Comparison of ENCODE assay signal across 11 cellular contexts in genomic region chr1:169925505-169926482, GRCh38. TPM values are rescaled to one million over a fixed set of nuclear protein-coding genes. Genes with fewer than 3 reads are reported as not detected.
DNase-seq lines count a peak whose midpoint lies in the region; ATAC-seq and TF ChIP-seq lines count a peak whose summit lies in the region.
"Had no signal": no experiment of that assay in that cellular context is flagged by ENCODE, and none has a peak within 500 bp of the region (broad histone marks: within the 10 kb centered on the region; RNA-seq: fewer than 3 reads in every experiment).

No MANE protein-coding gene starts in this region.

- H3K9me3 ChIP-seq in breast epithelium (no peaks in the 10 kb centered on the region), SK-N-SH (no peaks in the 10 kb centered on the region), smooth muscle cell (replicated peaks; ENCODE audit: low read depth) (no peaks in the 10 kb centered on the region), aorta (ENCODE audit: control insufficient read depth, low read length) (no peaks in the 10 kb centered on the region), A673 (ENCODE audit: low read depth, low read length, poor library complexity, severe bottlenecking) (no peaks in the 10 kb centered on the region)

- peak; percentile 84 for ATAC-seq in HG02884 (IDR thresholded peaks at IDR 0.05; ENCODE audit: unreplicated experiment)
- ATAC-seq in aorta (ENCODE audit: low FRiP score), result no peak

- H3K36me3 Mint-ChIP-seq in MCF 10A (ENCODE audit: insufficient read depth, unreplicated experiment), result peaks cover 9% of the 10 kb centered on the region

- peak overlapping the region; percentile 8 to 20 for H3K27ac ChIP-seq in breast epithelium
- peak overlapping the region; percentile 41 to 88; a peak in 2 of 4 replicates for H3K27ac ChIP-seq in SK-N-SH (ENCODE audit: low read depth in 2 of 2, low read length in 1 of 2)
- H3K27ac ChIP-seq in smooth muscle cell (ENCODE audit: low read depth), result peak overlapping the region; percentile 47
- H3K27ac ChIP-seq in aorta (ENCODE audit: low read depth in 1 of 2, low read length in 2 of 2), result no peak overlapping the region
- no peak overlapping the region for H3K27ac ChIP-seq in A673 (ENCODE audit: low read depth, low read length, poor library complexity, severe bottlenecking)
- no peak overlapping the region for H3K27ac ChIP-seq in coronary artery

- H3K9ac ChIP-seq in SK-N-SH (no peak overlapping the region), smooth muscle cell (ENCODE audit: low read depth) (no peak overlapping the region)

- H3K36me3 ChIP-seq in breast epithelium, result no peaks in the 10 kb centered on the region
- H3K36me3 ChIP-seq in SK-N-SH (replicated peaks in 1 of 2; ENCODE audit: control insufficient read depth in 1 of 2, insufficient read depth in 2 of 2, low read length in 1 of 2), result peaks cover 4 to 6% of the 10 kb centered on the region in 2 experiments
- no peaks in the 10 kb centered on the region for H3K36me3 ChIP-seq in smooth muscle cell (ENCODE audit: low read depth)
- no peaks in the 10 kb centered on the region for H3K36me3 ChIP-seq in aorta (ENCODE audit: control insufficient read depth in 1 of 2, insufficient read depth in 2 of 2, low read length in 1 of 2)
- H3K36me3 ChIP-seq in A673 (ENCODE audit: insufficient read depth, low read length, poor library complexity, severe bottlenecking), result no peaks in the 10 kb centered on the region

- H3F3A ChIP-seq in SK-N-SH (replicated peaks; ENCODE audit: insufficient read depth) (peaks cover 7% of the 10 kb centered on the region), smooth muscle cell (ENCODE audit: low read depth) (no peaks in the 10 kb centered on the region)

- peak in 1 of 2 experiments; percentile 33; a peak in 1 of 4 replicates for TF ChIP-seq EP300 in SK-N-SH (IDR thresholded peaks at IDR 0.05; ENCODE audit: borderline replicate concordance in 1 of 2, low read depth in 1 of 2, low read length in 1 of 2)

- 67% methylated on average over 3 of the region's 3 CpGs for WGBS in SK-N-SH (ENCODE audit: low lambda C conversion rate)
- WGBS in smooth muscle cell (ENCODE audit: low lambda C conversion rate), result 55% methylated on average over 3 of the region's 3 CpGs
- 82 to 85% methylated on average over 3 of the region's 3 CpGs for WGBS in aorta, 2 donors

- H3K9me3 Mint-ChIP-seq in MCF 10A (ENCODE audit: unreplicated experiment), result no peaks in the 10 kb centered on the region
- H3K9me3 Mint-ChIP-seq: activated B cell treated with CpG ODN at 0.5 μM for 24 hours, brain had no signal

- intact Hi-C loops in breast epithelium (cut with DNase I; ENCODE audit: low total_unique reads), result no loop called here
- intact Hi-C loops in MCF 10A (cut with micrococcal nuclease), result no loop called here
- intact Hi-C loops in aorta (cut with DNase I), result loop anchor here in 1 of 2 donors (5.0 to 10.0 kb wide), 2 partner anchors 737 to 839 kb away; partner anchors contain the start of gene PRRX1
- intact Hi-C loops in A673 (cut with micrococcal nuclease; ENCODE audit: unreplicated experiment), result loop anchor here (5.0 to 10.0 kb wide), 3 partner anchors 509 to 842 kb away; no protein-coding TSS in a partner anchor

- no peaks in the 10 kb centered on the region for H3K4me1 Mint-ChIP-seq in MCF 10A (ENCODE audit: insufficient read depth, unreplicated experiment)
- H3K4me1 Mint-ChIP-seq: activated B cell treated with CpG ODN at 0.5 μM for 24 hours, brain had no signal

- H3K4me2 ChIP-seq in SK-N-SH, result peak overlapping the region; percentile 16; the same call in 1 of the 2 replicates
- H3K4me2 ChIP-seq in smooth muscle cell, result peak overlapping the region; percentile 12

- no peaks in the 10 kb centered on the region for H3K27me3 ChIP-seq in breast epithelium
- H3K27me3 ChIP-seq in SK-N-SH (ENCODE audit: insufficient read depth), result no peaks in the 10 kb centered on the region
- no peaks in the 10 kb centered on the region for H3K27me3 ChIP-seq in smooth muscle cell (ENCODE audit: low read depth)
- H3K27me3 ChIP-seq in aorta (ENCODE audit: control insufficient read depth in 1 of 2, insufficient read depth in 2 of 2, low read length in 1 of 2), result no peaks in the 10 kb centered on the region
- no peaks in the 10 kb centered on the region for H3K27me3 ChIP-seq in A673 (replicated peaks; ENCODE audit: insufficient read depth, low read depth, low read length, poor library complexity)

- CTCF ChIA-PET in MCF 10A (lab: Yijun Ruan, JAX) (interaction anchor here (1.3 to 1.5 kb wide), 2 partner anchors 11 to 840 kb away, joined by 3 to 4 read pairs; no protein-coding TSS in a partner anchor), SK-N-SH (lab: Yijun Ruan, JAX) (no interaction called here), A673 (lab: Charles Lee) (no interaction called here)

- H2AFZ ChIP-seq in SK-N-SH (ENCODE audit: low read depth), result no peak overlapping the region
- no peak overlapping the region for H2AFZ ChIP-seq in smooth muscle cell (ENCODE audit: low read depth)

- H3K4me3 Mint-ChIP-seq in MCF 10A (ENCODE audit: unreplicated experiment), result no peak overlapping the region
- H3K4me3 Mint-ChIP-seq: activated B cell treated with CpG ODN at 0.5 μM for 24 hours, brain had no signal

- TF ChIP-seq RAD21 in SK-N-SH (IDR thresholded peaks at IDR 0.05; ENCODE audit: low read length), result no peak

- no peak overlapping the region for H3K27ac Mint-ChIP-seq in MCF 10A (ENCODE audit: low read depth, unreplicated experiment)
- H3K27ac Mint-ChIP-seq: activated B cell treated with CpG ODN at 0.5 μM for 24 hours, brain had no signal

- H3K4me1 ChIP-seq in breast epithelium (no peaks in the 10 kb centered on the region), SK-N-SH (ENCODE audit: control insufficient read depth in 1 of 2, insufficient read depth in 2 of 2, low read depth in 1 of 2, low read length in 1 of 2) (peaks cover 0 to 12% of the 10 kb centered on the region in 2 experiments; a peak in 2 of 4 replicates), smooth muscle cell (ENCODE audit: low read depth) (no peaks in the 10 kb centered on the region), aorta (ENCODE audit: control insufficient read depth in 1 of 2, insufficient read depth in 2 of 2, low read length in 2 of 2) (no peaks in the 10 kb centered on the region), A673 (ENCODE audit: insufficient read depth, low read length, poor library complexity, severe bottlenecking) (no peaks in the 10 kb centered on the region)

- H3K79me2 ChIP-seq in SK-N-SH (ENCODE audit: insufficient read depth) (no peaks in the 10 kb centered on the region), smooth muscle cell (ENCODE audit: low read depth) (no peaks in the 10 kb centered on the region)

- H4K20me1 ChIP-seq in SK-N-SH (ENCODE audit: insufficient read depth) (no peaks in the 10 kb centered on the region), smooth muscle cell (ENCODE audit: low read depth) (no peaks in the 10 kb centered on the region)

- BruUV-seq in MCF 10A (replicated peaks; lab: Mats Ljungman, UMichigan), result no TSS peak
- no TSS peak for BruUV-seq in A673 (replicated peaks; lab: Mats Ljungman, UMichigan)

- POLR2A ChIA-PET in MCF 10A (lab: Yijun Ruan, JAX) (no interaction called here), SK-N-SH (lab: Yijun Ruan, JAX) (no interaction called here), A673 (lab: Charles Lee; ENCODE audit: low non-redundant PET) (no interaction called here)

- H3K9me2 ChIP-seq in SK-N-SH, result no peaks in the 10 kb centered on the region

- no peak for TF ChIP-seq POLR2A in breast epithelium (IDR thresholded peaks at IDR 0.05)

- TF ChIP-seq CTCF in breast epithelium (IDR thresholded peaks at IDR 0.05), result no peak
- no peak for TF ChIP-seq CTCF in MCF 10A (IDR thresholded peaks at IDR 0.05; ENCODE audit: unreplicated experiment)
- no peak for TF ChIP-seq CTCF in SK-N-SH (IDR thresholded peaks at IDR 0.05)
- no peak for TF ChIP-seq CTCF in smooth muscle cell (IDR thresholded peaks at IDR 0.05; ENCODE audit: borderline replicate concordance, insufficient read depth, poor library complexity, severe bottlenecking)
- no peak for TF ChIP-seq CTCF in A673 (conservative IDR thresholded peaks at IDR 0.05; ENCODE audit: low read depth, low read length)
- TF ChIP-seq CTCF in coronary artery (IDR thresholded peaks at IDR 0.05), result no peak

- H3K4me3 ChIP-seq in breast epithelium, result no peak overlapping the region
- H3K4me3 ChIP-seq in SK-N-SH (ENCODE audit: low read depth in 2 of 2, low read length in 1 of 2), result no peak overlapping the region
- H3K4me3 ChIP-seq in smooth muscle cell, result no peak overlapping the region
- H3K4me3 ChIP-seq in aorta (ENCODE audit: low read length in 2 of 2), result no peak overlapping the region
- H3K4me3 ChIP-seq in A673 (ENCODE audit: low read depth, low read length, poor library complexity, severe bottlenecking), result no peak overlapping the region
- H3K4me3 ChIP-seq in coronary artery, result no peak overlapping the region

- no peak for DNase-seq in breast epithelium (ENCODE audit: low spot score in 2 of 2)
- DNase-seq in MCF 10A (ENCODE audit: unreplicated experiment), result no peak
- DNase-seq in SK-N-SH, result no peak
- no peak for DNase-seq in smooth muscle cell (lab: John Stamatoyannopoulos, UW; ENCODE audit: unreplicated experiment)
- DNase-seq in aorta, result no peak
- DNase-seq in A673 (ENCODE audit: low spot score), result no peak
- no peak for DNase-seq in coronary artery (ENCODE audit: low spot score)
- DNase-seq: activated B cell treated with CpG ODN at 0.5 μM for 24 hours, posterior cingulate gyrus had no signal

- H3K27me3 Mint-ChIP-seq in MCF 10A (ENCODE audit: insufficient read depth, unreplicated experiment), result no peaks in the 10 kb centered on the region
- H3K27me3 Mint-ChIP-seq: activated B cell treated with CpG ODN at 0.5 μM for 24 hours, brain had no signal

TF ChIP-seq in SK-N-SH, 30 proteins besides CTCF, POLR2A, EP300 and RAD21 (continues in another document):
- TF ChIP-seq YY1 (IDR thresholded peaks at IDR 0.05; ENCODE audit: low read depth) (no peak), TCF12 (IDR thresholded peaks at IDR 0.05) (peak; percentile 76), MEF2A (IDR thresholded peaks at IDR 0.05; ENCODE audit: borderline replicate concordance, low read depth) (no peak)

RNA-seq across cellular contexts. Expression of gene SCYL3, which starts 32.1 kb away (rescaled TPM):
- total RNA-seq in breast epithelium, result 10 to 100 TPM in 2 of 3 donors, 1 to 10 TPM in 1; 9.1 to 33.7 (median 17.4) TPM
- total RNA-seq in MCF 10A (2022), result 7.4 and 9.3 TPM in 2 replicates
- 5.9 and 7.7 TPM in 2 replicates for polyA plus RNA-seq in SK-N-SH (2012; rRNA removed)
- 5.7 and 6.1 TPM in 2 replicates for polyA plus RNA-seq in SK-N-SH (2012; cell fraction: cytosol; rRNA removed)
- 11.6 and 15.3 TPM in 2 replicates for polyA plus RNA-seq in SK-N-SH (2012; cell fraction: nucleus; rRNA removed)
- total RNA-seq in smooth muscle cell, result 9.1 and 10.3 TPM in 2 replicates
- polyA plus RNA-seq in smooth muscle cell, result 3.1 and 4.0 TPM in 2 replicates
- 10 to 100 TPM in 1 of 2 donors, 1 to 10 TPM in 1; 7.5 to 11.9 TPM for total RNA-seq in aorta
- polyA plus RNA-seq in aorta, result 1 to 10 TPM; 2.4 to 4.8 TPM
- total RNA-seq in A673 (2021), result 5.0 and 5.3 TPM in 2 replicates

Comparison
In these comparisons a context has a peak if more than half of its experiments do, and no peak if none do; other contexts are left out.
1. H3K27ac ChIP-seq: peak in breast epithelium (2 of 2), SK-N-SH (2 of 2) and smooth muscle cell (single experiment); none in aorta (0 of 2), A673 (single experiment) and coronary artery (0 of 2).